In genomic region chr12:880656-881055, GRCh38 we compare ENCODE assay signal across 13 cellular contexts.
DNase-seq lines count a peak whose midpoint lies in the region; ATAC-seq and TF ChIP-seq lines count a peak whose summit lies in the region.
"Had no signal": no experiment of that assay in that cellular context is flagged by ENCODE, and none has a peak within 500 bp of the region (broad histone marks: within the 10 kb centered on the region; RNA-seq: fewer than 3 reads in every experiment).

No MANE protein-coding gene starts in this region.

- no peaks in the 10 kb centered on the region for H3K27me3 ChIP-seq in CD8-positive, alpha-beta T cell (ENCODE audit: insufficient read depth, low read length)

- H3K36me3 Mint-ChIP-seq in activated naive CD8-positive, alpha-beta T cell, result peaks cover 15% of the 10 kb centered on the region
- peaks cover 62% of the 10 kb centered on the region for H3K36me3 Mint-ChIP-seq in activated naive CD8-positive, alpha-beta T cell treated with anti-CD3 and anti-CD28 coated beads, Interleukin-2, amount 50 U/mL, for 24 hours (ENCODE audit: low read depth)
- peaks cover 52% of the 10 kb centered on the region for H3K36me3 Mint-ChIP-seq in activated T-helper 1 cell treated with anti-CD3 and anti-CD28 coated beads, Interleukin-12 subunit alpha, Interleukin-12 subunit beta, Interleukin-2, Interleukin-4 antibody, amounts not matched to agents 30 ng/mL and 10 ng/mL and 1 ng/mL, durations not matched to agents 14 hours and 24 hours and 36 hours (ENCODE audit: low read depth)
- H3K36me3 Mint-ChIP-seq in memory B cell, result peaks cover 44% of the 10 kb centered on the region
- H3K36me3 Mint-ChIP-seq in CD8-positive, alpha-beta T cell, result peaks cover 81% of the 10 kb centered on the region

- POLR2A ChIA-PET in CD8-positive, alpha-beta T cell (lab: Charles Lee), result no interaction called here

- no peak overlapping the region for H3K4me3 ChIP-seq in CD8-positive, alpha-beta T cell (ENCODE audit: low read depth, low read length)
- H3K4me3 ChIP-seq: HAP-1 had no signal

- no peak for DNase-seq in activated naive CD8-positive, alpha-beta T cell treated with anti-CD3 and anti-CD28 coated beads, Interleukin-2, amount 50 U/mL, for 24 hours
- no peak for DNase-seq in activated T-helper 1 cell treated with anti-CD3 and anti-CD28 coated beads, Interleukin-12 subunit alpha, Interleukin-12 subunit beta, Interleukin-2, Interleukin-4 antibody, amounts not matched to agents 30 ng/mL and 10 ng/mL and 1 ng/mL, durations not matched to agents 14 hours and 24 hours and 36 hours (ENCODE audit: low spot score)
- DNase-seq in memory B cell (ENCODE audit: low spot score in 2 of 2) (no peak), NCI-H510A (lab: John Stamatoyannopoulos, UW) (no peak)
- no peak for DNase-seq in stimulated activated CD4-positive, alpha-beta T cell treated with anti-CD3 and anti-CD28 coated beads, Interleukin-2, amount 100 ng/mL, for 24 hours
- DNase-seq in CD8-positive, alpha-beta T cell, result no peak
- DNase-seq: ACHN, C1 segment of cervical spinal cord, DMS53, GF-D8 had no signal

- intact Hi-C loops in activated T-helper 1 cell treated with anti-CD3 and anti-CD28 coated beads, Interleukin-12 subunit alpha, Interleukin-12 subunit beta, Interleukin-2, Interleukin-4 antibody, amounts not matched to agents 30 ng/mL and 10 ng/mL and 1 ng/mL, durations not matched to agents 14 hours and 24 hours and 36 hours (cut with micrococcal nuclease), result no loop called here
- intact Hi-C loops in CD8-positive, alpha-beta T cell (cut with DNase I, micrococcal nuclease), result no loop called here

- no peaks in the 10 kb centered on the region for H3K4me1 ChIP-seq in CD8-positive, alpha-beta T cell (ENCODE audit: insufficient read depth, low read length)
- H3K4me1 ChIP-seq: HAP-1 had no signal

- H3K9me3 ChIP-seq in CD8-positive, alpha-beta T cell (ENCODE audit: low read length), result no peaks in the 10 kb centered on the region
- H3K9me3 ChIP-seq: HAP-1 had no signal

- TF ChIP-seq CTCF in CD8-positive, alpha-beta T cell (IDR thresholded peaks at IDR 0.05), result no peak

- no peak for ATAC-seq in activated naive CD8-positive, alpha-beta T cell treated with anti-CD3 and anti-CD28 coated beads, Interleukin-2, amount 50 U/mL, for 24 hours
- ATAC-seq in memory B cell (ENCODE audit: low read depth), result no peak
- no peak for ATAC-seq in CD8-positive, alpha-beta T cell

- H3K27ac Mint-ChIP-seq in activated naive CD8-positive, alpha-beta T cell, result peak overlapping the region; percentile 5
- no peak overlapping the region for H3K27ac Mint-ChIP-seq in activated naive CD8-positive, alpha-beta T cell treated with anti-CD3 and anti-CD28 coated beads, Interleukin-2, amount 50 U/mL, for 24 hours
- H3K27ac Mint-ChIP-seq in activated T-helper 1 cell treated with anti-CD3 and anti-CD28 coated beads, Interleukin-12 subunit alpha, Interleukin-12 subunit beta, Interleukin-2, Interleukin-4 antibody, amounts not matched to agents 30 ng/mL and 10 ng/mL and 1 ng/mL, durations not matched to agents 14 hours and 24 hours and 36 hours, result peak overlapping the region; percentile 74
- H3K27ac Mint-ChIP-seq in memory B cell, result peak overlapping the region; percentile 56
- H3K27ac Mint-ChIP-seq in CD8-positive, alpha-beta T cell, result no peak overlapping the region
- H3K27ac Mint-ChIP-seq: IgD-negative memory B cell had no signal

- CTCF ChIA-PET in CD8-positive, alpha-beta T cell (lab: Charles Lee), result no interaction called here

- no peaks in the 10 kb centered on the region for H3K27me3 Mint-ChIP-seq in activated naive CD8-positive, alpha-beta T cell
- no peaks in the 10 kb centered on the region for H3K27me3 Mint-ChIP-seq in activated naive CD8-positive, alpha-beta T cell treated with anti-CD3 and anti-CD28 coated beads, Interleukin-2, amount 50 U/mL, for 24 hours
- no peaks in the 10 kb centered on the region for H3K27me3 Mint-ChIP-seq in activated T-helper 1 cell treated with anti-CD3 and anti-CD28 coated beads, Interleukin-12 subunit alpha, Interleukin-12 subunit beta, Interleukin-2, Interleukin-4 antibody, amounts not matched to agents 30 ng/mL and 10 ng/mL and 1 ng/mL, durations not matched to agents 14 hours and 24 hours and 36 hours (ENCODE audit: insufficient read depth)
- no peaks in the 10 kb centered on the region for H3K27me3 Mint-ChIP-seq in memory B cell
- H3K27me3 Mint-ChIP-seq in CD8-positive, alpha-beta T cell (ENCODE audit: low read depth), result no peaks in the 10 kb centered on the region
- H3K27me3 Mint-ChIP-seq: IgD-negative memory B cell had no signal

- no peak overlapping the region for H3K27ac ChIP-seq in CD8-positive, alpha-beta T cell (ENCODE audit: low read depth, low read length)

- peaks cover 69% of the 10 kb centered on the region for H3K36me3 ChIP-seq in CD8-positive, alpha-beta T cell (ENCODE audit: insufficient read depth, low read length)

- H3K9me3 Mint-ChIP-seq in activated naive CD8-positive, alpha-beta T cell (ENCODE audit: low read depth), result no peaks in the 10 kb centered on the region
- no peaks in the 10 kb centered on the region for H3K9me3 Mint-ChIP-seq in activated naive CD8-positive, alpha-beta T cell treated with anti-CD3 and anti-CD28 coated beads, Interleukin-2, amount 50 U/mL, for 24 hours
- H3K9me3 Mint-ChIP-seq in activated T-helper 1 cell treated with anti-CD3 and anti-CD28 coated beads, Interleukin-12 subunit alpha, Interleukin-12 subunit beta, Interleukin-2, Interleukin-4 antibody, amounts not matched to agents 30 ng/mL and 10 ng/mL and 1 ng/mL, durations not matched to agents 14 hours and 24 hours and 36 hours, result no peaks in the 10 kb centered on the region
- H3K9me3 Mint-ChIP-seq in memory B cell, result no peaks in the 10 kb centered on the region
- H3K9me3 Mint-ChIP-seq in CD8-positive, alpha-beta T cell, result no peaks in the 10 kb centered on the region
- H3K9me3 Mint-ChIP-seq: IgD-negative memory B cell had no signal

- H3K4me3 Mint-ChIP-seq in activated naive CD8-positive, alpha-beta T cell, result no peak overlapping the region
- H3K4me3 Mint-ChIP-seq in activated naive CD8-positive, alpha-beta T cell treated with anti-CD3 and anti-CD28 coated beads, Interleukin-2, amount 50 U/mL, for 24 hours, result no peak overlapping the region
- H3K4me3 Mint-ChIP-seq in activated T-helper 1 cell treated with anti-CD3 and anti-CD28 coated beads, Interleukin-12 subunit alpha, Interleukin-12 subunit beta, Interleukin-2, Interleukin-4 antibody, amounts not matched to agents 30 ng/mL and 10 ng/mL and 1 ng/mL, durations not matched to agents 14 hours and 24 hours and 36 hours, result no peak overlapping the region
- H3K4me3 Mint-ChIP-seq in memory B cell, result no peak overlapping the region
- no peak overlapping the region for H3K4me3 Mint-ChIP-seq in CD8-positive, alpha-beta T cell
- H3K4me3 Mint-ChIP-seq: IgD-negative memory B cell had no signal

- peaks cover 3% of the 10 kb centered on the region for H3K4me1 Mint-ChIP-seq in activated naive CD8-positive, alpha-beta T cell (ENCODE audit: low read depth)
- peaks cover 4% of the 10 kb centered on the region for H3K4me1 Mint-ChIP-seq in activated naive CD8-positive, alpha-beta T cell treated with anti-CD3 and anti-CD28 coated beads, Interleukin-2, amount 50 U/mL, for 24 hours
- peaks cover 7% of the 10 kb centered on the region for H3K4me1 Mint-ChIP-seq in activated T-helper 1 cell treated with anti-CD3 and anti-CD28 coated beads, Interleukin-12 subunit alpha, Interleukin-12 subunit beta, Interleukin-2, Interleukin-4 antibody, amounts not matched to agents 30 ng/mL and 10 ng/mL and 1 ng/mL, durations not matched to agents 14 hours and 24 hours and 36 hours (ENCODE audit: low read depth)
- no peaks in the 10 kb centered on the region for H3K4me1 Mint-ChIP-seq in memory B cell
- H3K4me1 Mint-ChIP-seq in CD8-positive, alpha-beta T cell (ENCODE audit: low read depth), result no peaks in the 10 kb centered on the region
- H3K4me1 Mint-ChIP-seq: IgD-negative memory B cell had no signal

Comparison
In these comparisons a context has a peak if more than half of its experiments do, and no peak if none do; other contexts are left out.
1. H3K27ac Mint-ChIP-seq: peak in activated naive CD8-positive, alpha-beta T cell (single experiment), activated T-helper 1 cell treated with anti-CD3 and anti-CD28 coated beads, Interleukin-12 subunit alpha, Interleukin-12 subunit beta, Interleukin-2, Interleukin-4 antibody, amounts not matched to agents 30 ng/mL and 10 ng/mL and 1 ng/mL, durations not matched to agents 14 hours and 24 hours and 36 hours (single experiment) and memory B cell (single experiment); none in activated naive CD8-positive, alpha-beta T cell treated with anti-CD3 and anti-CD28 coated beads, Interleukin-2, amount 50 U/mL, for 24 hours (single experiment) and CD8-positive, alpha-beta T cell (single experiment).